In genomic region chr18:9055185-9055584, GRCh38 we compare ENCODE assay signal across 9 cellular contexts. TPM values are rescaled to one million over a fixed set of nuclear protein-coding genes. Genes with fewer than 3 reads are reported as not detected.
DNase-seq lines count a peak whose midpoint lies in the region; ATAC-seq, FAIRE-seq and TF ChIP-seq lines count a peak whose summit lies in the region.
"Had no signal": no experiment of that assay in that cellular context is flagged by ENCODE, and none has a peak within 500 bp of the region (broad histone marks: within the 10 kb centered on the region; RNA-seq: fewer than 3 reads in every experiment).

No MANE protein-coding gene starts in this region.

- FAIRE-seq in A204.1 (lab: Jason Lieb, UNC) = peak; percentile 97

- POLR2A ChIA-PET in OCI-LY7 (lab: Charles Lee) = interaction anchor here (0.6 to 1.4 kb wide), 3 partner anchors 13 to 103 kb away, joined by 3 read pairs; no protein-coding TSS in a partner anchor

- peak; percentile 67 for ATAC-seq in GM19351 (IDR thresholded peaks at IDR 0.05; ENCODE audit: unreplicated experiment)

- no peaks in the 10 kb centered on the region for H4K20me1 ChIP-seq in OCI-LY7 (ENCODE audit: insufficient read depth, low read length)

- H3K4me1 ChIP-seq in OCI-LY7 (ENCODE audit: insufficient read depth, low read length, poor library complexity, severe bottlenecking) = peaks cover 18% of the 10 kb centered on the region

- H2AFZ ChIP-seq in OCI-LY7 (ENCODE audit: low read length) = peak overlapping the region; percentile 69; the same call in 1 of the 2 replicates

- H3K36me3 Mint-ChIP-seq in type B pancreatic cell = no peaks in the 10 kb centered on the region

- H3K9me3 ChIP-seq in OCI-LY7 (ENCODE audit: low read length) = peaks cover 22% of the 10 kb centered on the region; the same call in 1 of the 2 replicates

- intact Hi-C loops in OCI-LY7 (cut with micrococcal nuclease; ENCODE audit: unreplicated experiment) = loop anchor here (2.0 to 5.0 kb wide), 2 partner anchors 66 to 398 kb away; no protein-coding TSS in a partner anchor

- H3K27ac Mint-ChIP-seq in type B pancreatic cell = no peak overlapping the region
- H3K27ac Mint-ChIP-seq: activated naive CD8-positive, alpha-beta T cell treated with anti-CD3 and anti-CD28 coated beads, Interleukin-2, amount 10 ng/mL, durations not matched to agents 7 days and 5 days had no signal

- H3K9me2 ChIP-seq in OCI-LY7 (ENCODE audit: insufficient read depth, low read length) = no peaks in the 10 kb centered on the region

- DNase-seq in OCI-LY7 (ENCODE audit: low spot score) = no peak
- peak; percentile 93 for DNase-seq in fibroblast of peridontal ligament (ENCODE audit: extremely low read depth)
- DNase-seq in type B pancreatic cell (ENCODE audit: extremely low spot score, unreplicated experiment) = no peak
- no peak for DNase-seq in UCSD-AML1 (lab: John Stamatoyannopoulos, UW; ENCODE audit: unreplicated experiment)
- no peak for DNase-seq in NCI-H526 treated with DMSO at 0.1 percent for 48 hours (lab: John Stamatoyannopoulos, UW)
- DNase-seq in GM19238 (ENCODE audit: insufficient read length, low spot score) = no peak
- DNase-seq: activated naive CD8-positive, alpha-beta T cell treated with anti-CD3 and anti-CD28 coated beads, Interleukin-2, amount 10 ng/mL, durations not matched to agents 7 days and 5 days had no signal

- H3K36me3 ChIP-seq in OCI-LY7 (ENCODE audit: insufficient read depth, low read length) = peaks cover 5% of the 10 kb centered on the region; the same call in 1 of the 2 replicates

- H3K4me3 ChIP-seq in OCI-LY7 (ENCODE audit: low read depth, low read length, poor library complexity, severe bottlenecking) = no peak overlapping the region

- TF ChIP-seq CTCF in OCI-LY7 (conservative IDR thresholded peaks at IDR 0.05; ENCODE audit: low read length) = peak; percentile 78
- peak; percentile 16 for TF ChIP-seq CTCF in type B pancreatic cell (conservative IDR thresholded peaks at IDR 0.05)

- no peaks in the 10 kb centered on the region for H3K27me3 Mint-ChIP-seq in type B pancreatic cell

- no peak overlapping the region for H3K4me3 Mint-ChIP-seq in type B pancreatic cell
- H3K4me3 Mint-ChIP-seq: activated naive CD8-positive, alpha-beta T cell treated with anti-CD3 and anti-CD28 coated beads, Interleukin-2, amount 10 ng/mL, durations not matched to agents 7 days and 5 days had no signal

- no peak overlapping the region for H3K27ac ChIP-seq in OCI-LY7 (ENCODE audit: low read depth, low read length, poor library complexity, severe bottlenecking)

- no peaks in the 10 kb centered on the region for H3K79me2 ChIP-seq in OCI-LY7 (ENCODE audit: insufficient read depth, low read depth, low read length)

- peak overlapping the region; percentile 22 for H3K4me2 ChIP-seq in OCI-LY7 (ENCODE audit: low read length)

- peaks cover 8% of the 10 kb centered on the region for H3K4me1 Mint-ChIP-seq in type B pancreatic cell (ENCODE audit: unreplicated experiment)

- H3K9me3 Mint-ChIP-seq in type B pancreatic cell = peaks cover 14% of the 10 kb centered on the region

- CTCF ChIA-PET in OCI-LY7 (lab: Charles Lee; ENCODE audit: unreplicated experiment) = no interaction called here

- no TSS peak for BruUV-seq in OCI-LY7 (replicated peaks; lab: Mats Ljungman, UMichigan)

RNA-seq across cellular contexts. Expression of gene NDUFV2, which starts 47.3 kb away (rescaled TPM):
- total RNA-seq in OCI-LY7 (2014; rRNA removed; shearing (Covaris generic)) = 145 and 185 TPM in 2 replicates
- total RNA-seq in OCI-LY7 (2022) (201 and 213 TPM in 2 replicates), type B pancreatic cell (ENCODE audit: low replicate concordance) (122 and 135 TPM in 2 replicates)
